ENCODE assay signal across 1 cellular context in the genomic region with DNA sequence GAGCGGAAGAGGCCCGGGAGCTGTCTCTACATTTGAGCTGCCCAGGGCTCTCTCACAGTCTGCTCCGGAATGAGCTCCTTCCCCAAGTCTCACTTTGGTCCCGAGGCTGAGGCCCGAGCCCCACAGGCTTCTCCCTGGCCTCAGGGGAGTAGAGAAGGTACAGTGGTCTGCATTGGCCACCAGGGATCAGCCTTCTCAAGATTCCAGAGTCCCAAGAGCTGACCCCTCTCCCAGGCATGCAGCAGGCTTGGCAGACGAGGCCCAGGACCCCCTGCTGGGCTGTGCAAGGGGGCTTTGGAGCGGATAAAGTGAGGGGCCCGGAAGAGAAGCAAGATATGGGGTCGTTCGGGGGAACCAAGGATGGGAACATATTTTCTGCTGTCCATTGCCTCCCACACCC.
TF ChIP-seq lines count a peak whose summit lies in the region.

No MANE protein-coding gene starts in this region.

TF ChIP-seq in HepG2, 621 proteins besides CTCF, POLR2A, EP300 and RAD21:
- TF ChIP-seq PAWR (CRISPR knock-in tag; IDR thresholded peaks at IDR 0.05; ENCODE audit: borderline replicate concordance) (no peak), ETV5 (CRISPR knock-in tag; IDR thresholded peaks at IDR 0.05; ENCODE audit: borderline replicate concordance) (no peak), CBFB (CRISPR knock-in tag; IDR thresholded peaks at IDR 0.05) (no peak), REPIN1 (CRISPR knock-in tag; IDR thresholded peaks at IDR 0.05; ENCODE audit: borderline replicate concordance, low read depth) (no peak), DBP (CRISPR knock-in tag; IDR thresholded peaks at IDR 0.05; ENCODE audit: not compliant biosample characterization) (no peak), TRAFD1 (CRISPR knock-in tag; IDR thresholded peaks at IDR 0.05; ENCODE audit: borderline replicate concordance) (no peak), CSRNP2 (CRISPR knock-in tag; conservative IDR thresholded peaks at IDR 0.05; ENCODE audit: low read depth) (no peak), FOXM1 (CRISPR knock-in tag; IDR thresholded peaks at IDR 0.05) (no peak), MTF2 (CRISPR knock-in tag; IDR thresholded peaks at IDR 0.05; ENCODE audit: borderline replicate concordance) (no peak), HOXA7 (CRISPR knock-in tag; IDR thresholded peaks at IDR 0.05) (no peak), FOXP4 (CRISPR knock-in tag; IDR thresholded peaks at IDR 0.05) (no peak), ZNF12 (CRISPR knock-in tag; IDR thresholded peaks at IDR 0.05) (no peak), NFIB (CRISPR knock-in tag; IDR thresholded peaks at IDR 0.05; ENCODE audit: borderline replicate concordance) (no peak), KLF15 (CRISPR knock-in tag; IDR thresholded peaks at IDR 0.05; ENCODE audit: borderline replicate concordance) (no peak), CEBPB (IDR thresholded peaks at IDR 0.05; ENCODE audit: borderline replicate concordance, low read depth, low read length) (no peak), RBM39 (IDR thresholded peaks at IDR 0.05; ENCODE audit: low read depth, low read length, poor library complexity, severe bottlenecking) (no peak)
- TF ChIP-seq, protein P1, sequence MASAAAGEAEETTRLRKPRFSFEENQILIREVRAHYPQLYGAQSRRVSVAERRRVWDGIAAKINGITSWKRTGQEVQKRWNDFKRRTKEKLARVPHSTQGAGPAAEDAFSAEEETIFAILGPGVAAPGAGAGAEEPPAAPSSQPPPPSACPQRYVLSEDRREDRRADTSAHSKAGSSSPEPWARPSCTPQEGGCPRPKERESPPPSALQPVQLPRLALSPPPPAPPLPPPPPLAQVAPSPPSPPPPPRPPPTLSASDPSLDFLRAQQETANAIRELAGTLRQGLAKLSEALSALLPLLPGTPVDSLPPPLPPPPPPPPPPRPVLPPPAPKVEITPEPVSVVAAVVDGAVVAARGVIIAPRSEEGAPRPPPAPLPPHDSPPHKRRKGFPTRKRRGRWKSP (CRISPR knock-in tag; IDR thresholded peaks at IDR 0.05): no peak
- TF ChIP-seq, protein P2, sequence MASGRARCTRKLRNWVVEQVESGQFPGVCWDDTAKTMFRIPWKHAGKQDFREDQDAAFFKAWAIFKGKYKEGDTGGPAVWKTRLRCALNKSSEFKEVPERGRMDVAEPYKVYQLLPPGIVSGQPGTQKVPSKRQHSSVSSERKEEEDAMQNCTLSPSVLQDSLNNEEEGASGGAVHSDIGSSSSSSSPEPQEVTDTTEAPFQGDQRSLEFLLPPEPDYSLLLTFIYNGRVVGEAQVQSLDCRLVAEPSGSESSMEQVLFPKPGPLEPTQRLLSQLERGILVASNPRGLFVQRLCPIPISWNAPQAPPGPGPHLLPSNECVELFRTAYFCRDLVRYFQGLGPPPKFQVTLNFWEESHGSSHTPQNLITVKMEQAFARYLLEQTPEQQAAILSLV (CRISPR knock-in tag; IDR thresholded peaks at IDR 0.05; ENCODE audit: borderline replicate concordance): no peak
- TF ChIP-seq, protein P3, sequence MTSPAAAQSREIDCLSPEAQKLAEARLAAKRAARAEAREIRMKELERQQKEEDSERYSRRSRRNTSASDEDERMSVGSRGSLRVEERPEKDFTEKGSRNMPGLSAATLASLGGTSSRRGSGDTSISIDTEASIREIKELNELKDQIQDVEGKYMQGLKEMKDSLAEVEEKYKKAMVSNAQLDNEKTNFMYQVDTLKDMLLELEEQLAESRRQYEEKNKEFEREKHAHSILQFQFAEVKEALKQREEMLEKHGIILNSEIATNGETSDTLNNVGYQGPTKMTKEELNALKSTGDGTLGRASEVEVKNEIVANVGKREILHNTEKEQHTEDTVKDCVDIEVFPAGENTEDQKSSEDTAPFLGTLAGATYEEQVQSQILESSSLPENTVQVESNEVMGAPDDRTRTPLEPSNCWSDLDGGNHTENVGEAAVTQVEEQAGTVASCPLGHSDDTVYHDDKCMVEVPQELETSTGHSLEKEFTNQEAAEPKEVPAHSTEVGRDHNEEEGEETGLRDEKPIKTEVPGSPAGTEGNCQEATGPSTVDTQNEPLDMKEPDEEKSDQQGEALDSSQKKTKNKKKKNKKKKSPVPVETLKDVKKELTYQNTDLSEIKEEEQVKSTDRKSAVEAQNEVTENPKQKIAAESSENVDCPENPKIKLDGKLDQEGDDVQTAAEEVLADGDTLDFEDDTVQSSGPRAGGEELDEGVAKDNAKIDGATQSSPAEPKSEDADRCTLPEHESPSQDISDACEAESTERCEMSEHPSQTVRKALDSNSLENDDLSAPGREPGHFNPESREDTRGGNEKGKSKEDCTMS (CRISPR knock-in tag; conservative IDR thresholded peaks at IDR 0.05): no peak
- TF ChIP-seq, protein P4, sequence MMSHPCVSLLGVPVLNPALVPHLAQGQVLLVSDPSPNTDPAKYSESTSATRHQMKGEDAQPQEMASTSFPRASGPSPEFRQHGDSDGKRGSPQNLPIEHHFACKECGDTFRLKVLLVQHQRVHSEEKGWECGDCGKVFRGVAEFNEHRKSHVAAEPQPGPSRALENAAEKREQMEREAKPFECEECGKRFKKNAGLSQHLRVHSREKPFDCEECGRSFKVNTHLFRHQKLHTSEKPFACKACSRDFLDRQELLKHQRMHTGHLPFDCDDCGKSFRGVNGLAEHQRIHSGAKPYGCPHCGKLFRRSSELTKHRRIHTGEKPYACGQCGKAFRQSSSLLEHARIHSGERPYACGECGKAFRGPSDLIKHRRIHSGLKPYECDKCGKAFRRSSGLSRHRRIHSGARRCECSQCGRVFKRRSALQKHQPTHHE (CRISPR knock-in tag; IDR thresholded peaks at IDR 0.05; ENCODE audit: borderline replicate concordance): no peak
